Comparison of ENCODE assay signal across 17 cellular contexts in genomic region chr5:123811771-123812170, GRCh38.
"Had no signal": no experiment of that assay in that cellular context is flagged by ENCODE, and none has a peak within 500 bp of the region (broad histone marks: within the 10 kb centered on the region; RNA-seq: fewer than 3 reads in every experiment).

No MANE protein-coding gene starts in this region.

- H3K27ac ChIP-seq: ascending aorta, gastroesophageal sphincter, transverse colon had no signal

- H3K9me3 ChIP-seq: ascending aorta, gastroesophageal sphincter, transverse colon had no signal

- H3K4me1 ChIP-seq: ascending aorta had no signal

- H3K4me3 ChIP-seq: ascending aorta, gastroesophageal sphincter, transverse colon had no signal

- FAIRE-seq: bronchial epithelial cell had no signal

- H3K36me3 ChIP-seq: ascending aorta, gastroesophageal sphincter, transverse colon had no signal

- DNase-seq: activated CD4-positive, alpha-beta memory T cell treated with anti-CD3 and anti-CD28 coated beads, Interleukin-2, amount 10 ng/mL, durations not matched to agents 7 days and 5 days; activated CD4-positive, alpha-beta T cell treated with anti-CD3 and anti-CD28 coated beads for 1 hour; activated naive CD4-positive, alpha-beta T cell treated with anti-CD3 and anti-CD28 coated beads, Interleukin-2, amount 10 ng/mL, durations not matched to agents 7 days and 5 days; activated T-cell treated with anti-CD3 and anti-CD28 coated beads, Interleukin-2, amount 50 U/mL, for 24 hours; islet precursor cell; mammary epithelial cell; posterior cingulate gyrus; stimulated activated CD4-positive, alpha-beta T cell treated with anti-CD3 and anti-CD28 coated beads, Interleukin-15, amount 100 ng/mL, for 24 hours; stimulated activated CD4-positive, alpha-beta T cell treated with anti-CD3 and anti-CD28 coated beads, Interleukin-4, amount 100 ng/mL, for 4 hours; stimulated activated CD8-positive, alpha-beta memory T cell treated with anti-CD3 and anti-CD28 coated beads, Interleukin-4, amount 100 ng/mL, for 48 hours; stimulated activated naive CD4-positive, alpha-beta T cell treated with Interleukin-2 at 50 U/mL for 16 hours; substantia nigra; T1000; transverse colon had no signal

- H3K27me3 ChIP-seq: ascending aorta, gastroesophageal sphincter, transverse colon had no signal
